ENCODE assay signal across 11 cellular contexts in genomic region chr12:3218846-3219632, GRCh38.
A peak's percentile ranks its signal among the peaks of the same experiment; 100 is the strongest.
DNase-seq lines count a peak whose midpoint lies in the region; ATAC-seq and TF ChIP-seq lines count a peak whose summit lies in the region.
"Had no signal": no experiment of that assay in that cellular context is flagged by ENCODE, and none has a peak within 500 bp of the region (broad histone marks: within the 10 kb centered on the region; RNA-seq: fewer than 3 reads in every experiment).

No MANE protein-coding gene starts in this region.

- no peaks in the 10 kb centered on the region for H3K9me3 ChIP-seq in vagina
- H3K9me3 ChIP-seq: A549 had no signal

- TF ChIP-seq POLR2A in vagina (IDR thresholded peaks at IDR 0.05) = no peak

- peak overlapping the region; percentile 85 for H3K27ac ChIP-seq in vagina
- H3K27ac ChIP-seq: A549 had no signal

- TF ChIP-seq CTCF in chondrocyte (IDR thresholded peaks at IDR 0.05) (no peak), mesothelial cell of epicardium (IDR thresholded peaks at IDR 0.05; ENCODE audit: unreplicated experiment) (no peak), vagina (IDR thresholded peaks at IDR 0.05) (no peak)

- H3K4me1 ChIP-seq in vagina = peaks cover 58% of the 10 kb centered on the region
- H3K4me1 ChIP-seq: A549 had no signal

- peak overlapping the region in 1 of 2 donors; percentile 5 for H3K4me3 ChIP-seq in vagina
- H3K4me3 ChIP-seq: A549 had no signal

- H3K4me3 Mint-ChIP-seq in chondrocyte (ENCODE audit: unreplicated experiment) (no peak overlapping the region), mesothelial cell of epicardium (no peak overlapping the region)

- H3K27me3 Mint-ChIP-seq in chondrocyte (ENCODE audit: low read depth) = no peaks in the 10 kb centered on the region
- H3K27me3 Mint-ChIP-seq in mesothelial cell of epicardium (ENCODE audit: low read depth) = peaks cover 2% of the 10 kb centered on the region

- H3K36me3 Mint-ChIP-seq in chondrocyte (ENCODE audit: low read depth) (peaks cover 5% of the 10 kb centered on the region), mesothelial cell of epicardium (peaks cover 2% of the 10 kb centered on the region)

- H3K4me1 Mint-ChIP-seq in chondrocyte (ENCODE audit: low read depth) (peaks cover 33% of the 10 kb centered on the region), mesothelial cell of epicardium (peaks cover 29% of the 10 kb centered on the region)

- H3K9me3 Mint-ChIP-seq in chondrocyte (ENCODE audit: low read depth) (no peaks in the 10 kb centered on the region), mesothelial cell of epicardium (no peaks in the 10 kb centered on the region)

- H3K27me3 ChIP-seq in vagina = no peaks in the 10 kb centered on the region

- H3K27ac Mint-ChIP-seq in chondrocyte (ENCODE audit: unreplicated experiment) (peak overlapping the region; percentile 71), mesothelial cell of epicardium (peak overlapping the region; percentile 35)

- no peak for ATAC-seq in GM18867 (IDR thresholded peaks at IDR 0.05; ENCODE audit: unreplicated experiment)

- intact Hi-C loops in vagina (cut with DNase I) = loop anchor here (5.0 kb wide), 1 partner anchor 33 kb away; no protein-coding TSS in a partner anchor

- DNase-seq in NCI-H2081 (lab: John Stamatoyannopoulos, UW) (peak; percentile 38 to 74), NCI-H2081 treated with DMSO at 0.1 percent for 48 hours (lab: John Stamatoyannopoulos, UW) (no peak), chondrocyte (ENCODE audit: low spot score) (no peak), mesothelial cell of epicardium (ENCODE audit: low spot score in 2 of 2, unreplicated experiment in 2 of 2) (no peak), vagina (ENCODE audit: extremely low spot score in 2 of 2) (no peak), NCI-H2107 (lab: John Stamatoyannopoulos, UW) (no peak), NOMO-1 (lab: John Stamatoyannopoulos, UW; ENCODE audit: unreplicated experiment in 2 of 2) (no peak)
- DNase-seq: central memory CD4-positive, alpha-beta T cell; midbrain had no signal

- no peaks in the 10 kb centered on the region for H3K36me3 ChIP-seq in vagina

Comparison
In these comparisons a context has a peak if more than half of its experiments do, and no peak if none do; other contexts are left out.
1. DNase-seq: peak in NCI-H2081 (2 of 2); none in NCI-H2081 treated with DMSO at 0.1 percent for 48 hours (single experiment), chondrocyte (single experiment), mesothelial cell of epicardium (0 of 2), vagina (0 of 2), NCI-H2107 (single experiment) and NOMO-1 (0 of 2).